In genomic region chr1:66929691-66929998, GRCh38 we compare ENCODE assay signal across 1 cellular context.
TF ChIP-seq lines count a peak whose summit lies in the region.

No MANE protein-coding gene starts in this region.

TF ChIP-seq in K562, 482 proteins besides CTCF, POLR2A, EP300 and RAD21 (continued from another document and continues in another):
- TF ChIP-seq ATF1 (CRISPR knock-in tag; IDR thresholded peaks at IDR 0.05), result no peak
- no peak for TF ChIP-seq ATF1 (tag; IDR thresholded peaks at IDR 0.05)
- no peak for TF ChIP-seq STAT6 (CRISPR knock-in tag; IDR thresholded peaks at IDR 0.05)
- TF ChIP-seq, protein P1, sequence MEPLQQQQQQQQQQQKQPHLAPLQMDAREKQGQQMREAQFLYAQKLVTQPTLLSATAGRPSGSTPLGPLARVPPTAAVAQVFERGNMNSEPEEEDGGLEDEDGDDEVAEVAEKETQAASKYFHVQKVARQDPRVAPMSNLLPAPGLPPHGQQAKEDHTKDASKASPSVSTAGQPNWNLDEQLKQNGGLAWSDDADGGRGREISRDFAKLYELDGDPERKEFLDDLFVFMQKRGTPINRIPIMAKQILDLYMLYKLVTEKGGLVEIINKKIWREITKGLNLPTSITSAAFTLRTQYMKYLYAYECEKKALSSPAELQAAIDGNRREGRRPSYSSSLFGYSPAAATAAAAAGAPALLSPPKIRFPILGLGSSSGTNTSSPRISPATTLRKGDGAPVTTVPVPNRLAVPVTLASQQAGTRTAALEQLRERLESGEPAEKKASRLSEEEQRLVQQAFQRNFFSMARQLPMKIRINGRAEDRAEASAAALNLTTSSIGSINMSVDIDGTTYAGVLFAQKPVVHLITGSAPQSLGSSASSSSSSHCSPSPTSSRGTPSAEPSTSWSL (CRISPR knock-in tag; IDR thresholded peaks at IDR 0.05; ENCODE audit: borderline replicate concordance), result no peak
- no peak for TF ChIP-seq TRIM25 (IDR thresholded peaks at IDR 0.05; ENCODE audit: borderline replicate concordance)
- TF ChIP-seq RFX7 (CRISPR knock-in tag; IDR thresholded peaks at IDR 0.05), result no peak
- no peak for TF ChIP-seq HNRNPK (IDR thresholded peaks at IDR 0.05; ENCODE audit: low read depth, low read length, poor library complexity, severe bottlenecking)
- TF ChIP-seq, protein P2, sequence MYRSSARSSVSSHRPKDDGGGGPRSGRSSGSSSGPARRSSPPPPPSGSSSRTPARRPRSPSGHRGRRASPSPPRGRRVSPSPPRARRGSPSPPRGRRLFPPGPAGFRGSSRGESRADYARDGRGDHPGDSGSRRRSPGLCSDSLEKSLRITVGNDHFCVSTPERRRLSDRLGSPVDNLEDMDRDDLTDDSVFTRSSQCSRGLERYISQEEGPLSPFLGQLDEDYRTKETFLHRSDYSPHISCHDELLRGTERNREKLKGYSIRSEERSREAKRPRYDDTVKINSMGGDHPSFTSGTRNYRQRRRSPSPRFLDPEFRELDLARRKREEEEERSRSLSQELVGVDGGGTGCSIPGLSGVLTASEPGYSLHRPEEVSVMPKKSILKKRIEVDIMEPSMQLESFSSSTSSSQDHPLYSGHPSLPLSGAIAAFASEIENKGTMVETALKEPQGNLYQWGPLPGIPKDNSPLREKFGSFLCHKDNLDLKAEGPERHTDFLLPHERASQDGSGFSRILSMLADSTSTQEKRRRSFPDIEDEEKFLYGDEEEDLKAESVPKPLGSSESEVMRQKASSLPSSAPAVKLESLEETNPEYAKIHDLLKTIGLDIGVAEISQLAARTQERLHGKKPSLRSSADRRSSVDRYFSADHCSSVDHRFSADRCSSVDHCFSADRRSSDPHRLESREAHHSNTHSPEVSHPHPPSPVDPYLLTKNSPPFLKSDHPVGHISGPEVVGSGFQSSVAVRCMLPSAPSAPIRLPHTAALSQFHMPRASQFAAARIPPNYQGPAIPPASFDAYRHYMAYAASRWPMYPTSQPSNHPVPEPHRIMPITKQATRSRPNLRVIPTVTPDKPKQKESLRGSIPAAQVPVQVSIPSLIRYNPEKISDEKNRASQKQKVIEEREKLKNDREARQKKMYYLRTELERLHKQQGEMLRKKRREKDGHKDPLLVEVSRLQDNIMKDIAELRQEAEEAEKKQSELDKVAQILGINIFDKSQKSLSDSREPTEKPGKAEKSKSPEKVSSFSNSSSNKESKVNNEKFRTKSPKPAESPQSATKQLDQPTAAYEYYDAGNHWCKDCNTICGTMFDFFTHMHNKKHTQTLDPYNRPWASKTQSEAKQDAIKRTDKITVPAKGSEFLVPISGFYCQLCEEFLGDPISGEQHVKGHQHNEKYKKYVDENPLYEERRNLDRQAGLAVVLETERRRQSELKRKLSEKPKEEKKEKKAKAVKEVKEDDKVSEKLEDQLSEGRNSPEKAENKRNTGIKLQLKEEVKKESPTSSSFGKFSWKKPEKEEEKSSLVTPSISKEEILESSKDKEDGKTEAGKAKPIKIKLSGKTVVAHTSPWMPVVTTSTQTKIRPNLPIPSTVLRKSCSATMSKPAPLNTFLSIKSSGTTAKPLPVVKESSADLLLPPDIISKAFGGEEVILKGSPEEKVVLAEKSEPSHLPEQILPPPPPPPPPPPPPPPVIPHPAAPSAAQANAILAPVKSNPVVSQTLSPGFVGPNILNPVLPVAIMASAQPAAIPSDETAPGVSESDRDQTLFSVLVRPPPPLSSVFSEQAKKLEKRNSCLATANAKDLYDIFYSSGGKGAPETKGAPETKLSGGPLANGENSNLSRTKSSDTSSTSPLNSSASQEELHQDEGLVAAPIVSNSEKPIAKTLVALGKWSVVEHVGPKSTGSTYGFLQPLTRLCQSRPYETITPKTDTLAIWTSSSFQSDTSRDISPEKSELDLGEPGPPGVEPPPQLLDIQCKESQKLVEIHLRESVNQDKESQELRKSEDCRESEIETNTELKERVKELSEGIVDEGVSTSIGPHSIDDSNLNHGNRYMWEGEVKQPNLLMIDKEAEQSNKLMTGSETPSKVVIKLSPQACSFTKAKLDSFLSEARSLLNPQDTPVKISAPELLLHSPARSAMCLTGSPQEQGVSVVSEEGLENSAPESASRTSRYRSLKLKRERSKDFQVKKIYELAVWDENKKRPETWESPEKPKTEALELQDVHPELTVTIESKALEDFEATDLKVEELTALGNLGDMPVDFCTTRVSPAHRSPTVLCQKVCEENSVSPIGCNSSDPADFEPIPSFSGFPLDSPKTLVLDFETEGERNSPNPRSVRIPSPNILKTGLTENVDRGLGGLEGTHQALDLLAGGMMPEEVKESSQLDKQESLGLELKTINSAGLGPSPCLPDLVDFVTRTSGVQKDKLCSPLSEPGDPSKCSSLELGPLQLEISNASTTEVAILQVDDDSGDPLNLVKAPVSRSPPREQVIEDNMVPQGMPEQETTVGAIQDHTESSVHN (IDR thresholded peaks at IDR 0.05; ENCODE audit: borderline replicate concordance in 1 of 2, low read depth in 1 of 2), result 0 out of 4 replicates have a peak, but pooled peaks of 1 of the 2 experiments have one; percentile 17
- 0 out of 4 replicates have a peak, but pooled peaks of 1 of the 2 experiments have one; percentile 14 for TF ChIP-seq FOXK2 (conservative IDR thresholded peaks at IDR 0.05 in 1 of 2, IDR thresholded peaks at IDR 0.05 in 1 of 2; ENCODE audit: low read depth in 2 of 2)
- TF ChIP-seq HMG20A (CRISPR knock-in tag; conservative IDR thresholded peaks at IDR 0.05), result no peak
- no peak for TF ChIP-seq MTF1 (CRISPR knock-in tag; IDR thresholded peaks at IDR 0.05; ENCODE audit: borderline replicate concordance)
- peak; percentile 46 for TF ChIP-seq FOXM1 (IDR thresholded peaks at IDR 0.05; ENCODE audit: low read depth)
- TF ChIP-seq FOXM1 (CRISPR knock-in tag; IDR thresholded peaks at IDR 0.05; ENCODE audit: low read depth), result no peak
- TF ChIP-seq CEBPB (tag; IDR thresholded peaks at IDR 0.05), result peak; percentile 84
- no peak for TF ChIP-seq RREB1 (CRISPR knock-in tag; IDR thresholded peaks at IDR 0.05)
- TF ChIP-seq NUFIP1 (IDR thresholded peaks at IDR 0.05; ENCODE audit: partially characterized antibody), result no peak
- TF ChIP-seq, protein P3, sequence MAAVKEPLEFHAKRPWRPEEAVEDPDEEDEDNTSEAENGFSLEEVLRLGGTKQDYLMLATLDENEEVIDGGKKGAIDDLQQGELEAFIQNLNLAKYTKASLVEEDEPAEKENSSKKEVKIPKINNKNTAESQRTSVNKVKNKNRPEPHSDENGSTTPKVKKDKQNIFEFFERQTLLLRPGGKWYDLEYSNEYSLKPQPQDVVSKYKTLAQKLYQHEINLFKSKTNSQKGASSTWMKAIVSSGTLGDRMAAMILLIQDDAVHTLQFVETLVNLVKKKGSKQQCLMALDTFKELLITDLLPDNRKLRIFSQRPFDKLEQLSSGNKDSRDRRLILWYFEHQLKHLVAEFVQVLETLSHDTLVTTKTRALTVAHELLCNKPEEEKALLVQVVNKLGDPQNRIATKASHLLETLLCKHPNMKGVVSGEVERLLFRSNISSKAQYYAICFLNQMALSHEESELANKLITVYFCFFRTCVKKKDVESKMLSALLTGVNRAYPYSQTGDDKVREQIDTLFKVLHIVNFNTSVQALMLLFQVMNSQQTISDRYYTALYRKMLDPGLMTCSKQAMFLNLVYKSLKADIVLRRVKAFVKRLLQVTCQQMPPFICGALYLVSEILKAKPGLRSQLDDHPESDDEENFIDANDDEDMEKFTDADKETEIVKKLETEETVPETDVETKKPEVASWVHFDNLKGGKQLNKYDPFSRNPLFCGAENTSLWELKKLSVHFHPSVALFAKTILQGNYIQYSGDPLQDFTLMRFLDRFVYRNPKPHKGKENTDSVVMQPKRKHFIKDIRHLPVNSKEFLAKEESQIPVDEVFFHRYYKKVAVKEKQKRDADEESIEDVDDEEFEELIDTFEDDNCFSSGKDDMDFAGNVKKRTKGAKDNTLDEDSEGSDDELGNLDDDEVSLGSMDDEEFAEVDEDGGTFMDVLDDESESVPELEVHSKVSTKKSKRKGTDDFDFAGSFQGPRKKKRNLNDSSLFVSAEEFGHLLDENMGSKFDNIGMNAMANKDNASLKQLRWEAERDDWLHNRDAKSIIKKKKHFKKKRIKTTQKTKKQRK (IDR thresholded peaks at IDR 0.05; ENCODE audit: borderline replicate concordance, low read depth, low read length), result no peak
- TF ChIP-seq KAT2B (IDR thresholded peaks at IDR 0.05; ENCODE audit: low read depth, low read length), result no peak
- peak; percentile 75; the same call in 1 of the 2 replicates for TF ChIP-seq BCOR (IDR thresholded peaks at IDR 0.05)
- no peak for TF ChIP-seq YY1 (IDR thresholded peaks at IDR 0.05; ENCODE audit: borderline replicate concordance in 1 of 3, control insufficient read depth in 1 of 3, extremely low read depth in 1 of 3, insufficient read depth in 3 of 3, insufficient read length in 1 of 3, insufficient replicate concordance in 2 of 3, low read depth in 1 of 3, low read length in 2 of 3)
- 0 out of 2 replicates have a peak, but pooled peaks have one; percentile 27 for TF ChIP-seq ZEB2 (IDR thresholded peaks at IDR 0.05)
- TF ChIP-seq KLF6 (CRISPR knock-in tag; IDR thresholded peaks at IDR 0.05; ENCODE audit: borderline replicate concordance), result peak; percentile 49; the same call in 1 of the 2 replicates
- TF ChIP-seq, protein P4, sequence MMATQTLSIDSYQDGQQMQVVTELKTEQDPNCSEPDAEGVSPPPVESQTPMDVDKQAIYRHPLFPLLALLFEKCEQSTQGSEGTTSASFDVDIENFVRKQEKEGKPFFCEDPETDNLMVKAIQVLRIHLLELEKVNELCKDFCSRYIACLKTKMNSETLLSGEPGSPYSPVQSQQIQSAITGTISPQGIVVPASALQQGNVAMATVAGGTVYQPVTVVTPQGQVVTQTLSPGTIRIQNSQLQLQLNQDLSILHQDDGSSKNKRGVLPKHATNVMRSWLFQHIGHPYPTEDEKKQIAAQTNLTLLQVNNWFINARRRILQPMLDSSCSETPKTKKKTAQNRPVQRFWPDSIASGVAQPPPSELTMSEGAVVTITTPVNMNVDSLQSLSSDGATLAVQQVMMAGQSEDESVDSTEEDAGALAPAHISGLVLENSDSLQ (IDR thresholded peaks at IDR 0.05), result peak; percentile 12; the same call in 1 of the 2 replicates
